Comparison of ENCODE assay signal across 12 cellular contexts in the genomic region with DNA sequence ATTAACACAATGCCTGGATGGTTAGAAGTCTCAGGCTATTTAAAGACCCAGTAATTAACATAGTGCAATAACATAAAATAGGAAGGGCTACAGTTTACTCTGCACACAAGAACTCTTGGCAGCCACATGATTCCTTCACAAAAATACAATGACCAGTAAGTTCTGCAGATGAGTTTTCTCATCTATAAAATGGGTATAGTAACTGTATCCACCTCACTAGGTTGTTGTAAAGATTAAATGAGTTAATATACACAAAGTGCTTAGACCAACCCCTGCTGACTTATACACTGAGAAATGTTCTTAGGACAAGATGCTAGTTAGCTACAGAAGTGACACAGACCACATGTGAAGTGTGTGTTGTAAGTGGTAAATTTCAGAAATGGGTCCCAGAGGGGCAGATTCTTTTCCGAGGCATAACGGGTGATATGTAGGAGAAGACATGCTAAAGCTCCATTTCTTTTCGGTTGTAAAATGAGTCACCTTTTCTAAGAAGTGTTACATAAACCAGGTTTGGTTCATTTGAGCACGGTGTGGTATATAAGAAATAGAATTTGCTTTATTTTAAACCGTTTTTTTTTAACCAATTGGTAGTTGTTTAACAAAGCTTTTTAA.
DNase-seq lines count a peak whose midpoint lies in the region; ATAC-seq and TF ChIP-seq lines count a peak whose summit lies in the region.
"Had no signal": no experiment of that assay in that cellular context is flagged by ENCODE, and none has a peak within 500 bp of the region (broad histone marks: within the 10 kb centered on the region; RNA-seq: fewer than 3 reads in every experiment).

No MANE protein-coding gene starts in this region.

- no peaks in the 10 kb centered on the region for H3K36me3 ChIP-seq in CD4-positive, CD25-positive, alpha-beta regulatory T cell (ENCODE audit: control insufficient read depth, insufficient read depth, low read length)
- no peaks in the 10 kb centered on the region for H3K36me3 ChIP-seq in WERI-Rb-1

- peaks cover 73% of the 10 kb centered on the region for H3K4me1 ChIP-seq in CD4-positive, CD25-positive, alpha-beta regulatory T cell (ENCODE audit: control insufficient read depth, insufficient read depth, low read length, poor library complexity, severe bottlenecking)

- CTCF ChIA-PET in activated B cell treated with CpG ODN at 0.5 μM for 24 hours (lab: Charles Lee) = interaction anchor here (0.6 to 1.9 kb wide), 3 partner anchors 47 to 78 kb away, joined by 3 to 8 read pairs (median 5); no protein-coding TSS in a partner anchor

- H3K27me3 ChIP-seq in CD4-positive, CD25-positive, alpha-beta regulatory T cell (ENCODE audit: control insufficient read depth, insufficient read depth, low read length) = no peaks in the 10 kb centered on the region
- no peaks in the 10 kb centered on the region for H3K27me3 ChIP-seq in WERI-Rb-1 (ENCODE audit: insufficient read depth, low read depth, severe bottlenecking)

- peak in 1 of 3 donors; percentile 88 for DNase-seq in CD4-positive, CD25-positive, alpha-beta regulatory T cell
- DNase-seq in activated B cell treated with CpG ODN at 0.5 μM for 24 hours (no peak), OCI-M1 (lab: John Stamatoyannopoulos, UW) (no peak), NCI-H128 (lab: John Stamatoyannopoulos, UW; ENCODE audit: unreplicated experiment) (no peak), WERI-Rb-1 (no peak)
- DNase-seq: NCI-H1417, SHP77 treated with DMSO at 0.1 percent for 48 hours had no signal

- peak overlapping the region; percentile 92 to 99 (median 92) for H3K27ac Mint-ChIP-seq in CD4-positive, CD25-positive, alpha-beta regulatory T cell
- H3K27ac Mint-ChIP-seq in activated B cell treated with CpG ODN at 0.5 μM for 24 hours = peak overlapping the region; percentile 90
- H3K27ac Mint-ChIP-seq: dendritic cell treated with granulocyte-macrophage colony-stimulating factor and Interleukin-4, amounts not matched to agents 40 ng/mL and 50 ng/mL, for 4 days had no signal

- no peak for TF ChIP-seq CTCF in activated B cell treated with CpG ODN at 0.5 μM for 24 hours (IDR thresholded peaks at IDR 0.05)
- no peak for TF ChIP-seq CTCF in WERI-Rb-1 (IDR thresholded peaks at IDR 0.05; ENCODE audit: low read depth, low read length)

- H3K9me3 ChIP-seq in CD4-positive, CD25-positive, alpha-beta regulatory T cell (ENCODE audit: control insufficient read depth in 2 of 2, low read length in 2 of 2) = no peaks in the 10 kb centered on the region
- no peaks in the 10 kb centered on the region for H3K9me3 ChIP-seq in WERI-Rb-1 (ENCODE audit: severe bottlenecking)

- H3K4me3 ChIP-seq in CD4-positive, CD25-positive, alpha-beta regulatory T cell (ENCODE audit: low read depth, low read length) = peak overlapping the region; percentile 73
- H3K4me3 ChIP-seq in WERI-Rb-1 (ENCODE audit: low read depth, low read length) = no peak overlapping the region

- H3K27me3 Mint-ChIP-seq in CD4-positive, CD25-positive, alpha-beta regulatory T cell = no peaks in the 10 kb centered on the region
- no peaks in the 10 kb centered on the region for H3K27me3 Mint-ChIP-seq in activated B cell treated with CpG ODN at 0.5 μM for 24 hours
- H3K27me3 Mint-ChIP-seq: dendritic cell treated with granulocyte-macrophage colony-stimulating factor and Interleukin-4, amounts not matched to agents 40 ng/mL and 50 ng/mL, for 4 days had no signal

- peak overlapping the region; percentile 71 for H3K27ac ChIP-seq in CD4-positive, CD25-positive, alpha-beta regulatory T cell (ENCODE audit: insufficient read depth, low read length, poor library complexity, severe bottlenecking)
- H3K27ac ChIP-seq in WERI-Rb-1 = no peak overlapping the region
- H3K27ac ChIP-seq: C4-2B had no signal

- intact Hi-C loops in activated B cell treated with CpG ODN at 0.5 μM for 24 hours (cut with micrococcal nuclease) = loop anchor here (2.0 to 5.0 kb wide), 7 partner anchors 37 to 323 kb away; a partner anchor contains a TSS

- peak; percentile 64 to 69 for ATAC-seq in CD4-positive, CD25-positive, alpha-beta regulatory T cell (ENCODE audit: low read depth in 2 of 2)
- ATAC-seq in GM18907 (IDR thresholded peaks at IDR 0.05; ENCODE audit: unreplicated experiment) (peak; percentile 42), HG03095 (IDR thresholded peaks at IDR 0.05; ENCODE audit: unreplicated experiment) (peak; percentile 30), activated B cell treated with CpG ODN at 0.5 μM for 24 hours (ENCODE audit: low read depth) (peak; percentile 29), HG03039 (IDR thresholded peaks at IDR 0.05; ENCODE audit: unreplicated experiment) (no peak)

- POLR2A ChIA-PET in activated B cell treated with CpG ODN at 0.5 μM for 24 hours (lab: Charles Lee) = interaction anchor here (0.6 to 2.2 kb wide), 14 partner anchors 37 to 225 kb away, joined by 3 to 12 read pairs (median 5); no protein-coding TSS in a partner anchor

- peak overlapping the region; percentile 16 to 79 (median 70) for H3K4me3 Mint-ChIP-seq in CD4-positive, CD25-positive, alpha-beta regulatory T cell
- H3K4me3 Mint-ChIP-seq in activated B cell treated with CpG ODN at 0.5 μM for 24 hours = peak overlapping the region; percentile 6
- H3K4me3 Mint-ChIP-seq: dendritic cell treated with granulocyte-macrophage colony-stimulating factor and Interleukin-4, amounts not matched to agents 40 ng/mL and 50 ng/mL, for 4 days had no signal

- peaks cover 46 to 81% (median 60%) of the 10 kb centered on the region in 4 donors for H3K4me1 Mint-ChIP-seq in CD4-positive, CD25-positive, alpha-beta regulatory T cell
- peaks cover 81% of the 10 kb centered on the region for H3K4me1 Mint-ChIP-seq in activated B cell treated with CpG ODN at 0.5 μM for 24 hours

- no peaks in the 10 kb centered on the region for H3K9me3 Mint-ChIP-seq in CD4-positive, CD25-positive, alpha-beta regulatory T cell
- H3K9me3 Mint-ChIP-seq in activated B cell treated with CpG ODN at 0.5 μM for 24 hours = no peaks in the 10 kb centered on the region

- no peaks in the 10 kb centered on the region for H3K36me3 Mint-ChIP-seq in CD4-positive, CD25-positive, alpha-beta regulatory T cell
- H3K36me3 Mint-ChIP-seq in activated B cell treated with CpG ODN at 0.5 μM for 24 hours (ENCODE audit: low read depth) = no peaks in the 10 kb centered on the region
